1 cellular context compared by ENCODE assay signal in genomic region chr22:20080445-20080775, GRCh38.
TF ChIP-seq lines count a peak whose summit lies in the region.

No MANE protein-coding gene starts in this region.

TF ChIP-seq in HCT116, 20 proteins besides CTCF, POLR2A, EP300 and RAD21 (continued from another document):
- TF ChIP-seq, protein P1, sequence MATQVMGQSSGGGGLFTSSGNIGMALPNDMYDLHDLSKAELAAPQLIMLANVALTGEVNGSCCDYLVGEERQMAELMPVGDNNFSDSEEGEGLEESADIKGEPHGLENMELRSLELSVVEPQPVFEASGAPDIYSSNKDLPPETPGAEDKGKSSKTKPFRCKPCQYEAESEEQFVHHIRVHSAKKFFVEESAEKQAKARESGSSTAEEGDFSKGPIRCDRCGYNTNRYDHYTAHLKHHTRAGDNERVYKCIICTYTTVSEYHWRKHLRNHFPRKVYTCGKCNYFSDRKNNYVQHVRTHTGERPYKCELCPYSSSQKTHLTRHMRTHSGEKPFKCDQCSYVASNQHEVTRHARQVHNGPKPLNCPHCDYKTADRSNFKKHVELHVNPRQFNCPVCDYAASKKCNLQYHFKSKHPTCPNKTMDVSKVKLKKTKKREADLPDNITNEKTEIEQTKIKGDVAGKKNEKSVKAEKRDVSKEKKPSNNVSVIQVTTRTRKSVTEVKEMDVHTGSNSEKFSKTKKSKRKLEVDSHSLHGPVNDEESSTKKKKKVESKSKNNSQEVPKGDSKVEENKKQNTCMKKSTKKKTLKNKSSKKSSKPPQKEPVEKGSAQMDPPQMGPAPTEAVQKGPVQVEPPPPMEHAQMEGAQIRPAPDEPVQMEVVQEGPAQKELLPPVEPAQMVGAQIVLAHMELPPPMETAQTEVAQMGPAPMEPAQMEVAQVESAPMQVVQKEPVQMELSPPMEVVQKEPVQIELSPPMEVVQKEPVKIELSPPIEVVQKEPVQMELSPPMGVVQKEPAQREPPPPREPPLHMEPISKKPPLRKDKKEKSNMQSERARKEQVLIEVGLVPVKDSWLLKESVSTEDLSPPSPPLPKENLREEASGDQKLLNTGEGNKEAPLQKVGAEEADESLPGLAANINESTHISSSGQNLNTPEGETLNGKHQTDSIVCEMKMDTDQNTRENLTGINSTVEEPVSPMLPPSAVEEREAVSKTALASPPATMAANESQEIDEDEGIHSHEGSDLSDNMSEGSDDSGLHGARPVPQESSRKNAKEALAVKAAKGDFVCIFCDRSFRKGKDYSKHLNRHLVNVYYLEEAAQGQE (IDR thresholded peaks at IDR 0.05; ENCODE audit: low read depth), result no peak
- peak; percentile 11 for TF ChIP-seq YY1 (IDR thresholded peaks at IDR 0.05; ENCODE audit: extremely low read depth, insufficient replicate concordance, low read depth, low read length)
